In genomic region chr17:63827801-63828221, GRCh38 we compare ENCODE assay signal across 1 cellular context.
TF ChIP-seq lines count a peak whose summit lies in the region.

No MANE protein-coding gene starts in this region.

TF ChIP-seq in GM23338, 12 proteins besides CTCF, POLR2A, EP300 and RAD21 (continued from another document):
- TF ChIP-seq ZNF462 (CRISPR knock-in tag; IDR thresholded peaks at IDR 0.05) (no peak), POLR2AphosphoS5 (IDR thresholded peaks at IDR 0.05; ENCODE audit: low read depth) (no peak), EZH2phosphoT487 (IDR thresholded peaks at IDR 0.05; ENCODE audit: unreplicated experiment) (no peak), ZNF114 (CRISPR knock-in tag; IDR thresholded peaks at IDR 0.05) (no peak)
